17 cellular contexts compared by ENCODE assay signal in genomic region chr2:216654528-216655052, GRCh38. TPM values are rescaled to one million over a fixed set of nuclear protein-coding genes. Genes with fewer than 3 reads are reported as not detected.
"Had no signal": no experiment of that assay in that cellular context is flagged by ENCODE, and none has a peak within 500 bp of the region (broad histone marks: within the 10 kb centered on the region; RNA-seq: fewer than 3 reads in every experiment).

No MANE protein-coding gene starts in this region.

- H3K4me1 ChIP-seq: left lung had no signal

- H3K9me3 ChIP-seq: left lung, right lobe of liver, suprapubic skin had no signal

- H3K4me2 ChIP-seq: smooth muscle cell had no signal

- FAIRE-seq: colon, endometrium, keratinocyte had no signal

- H3K27me3 ChIP-seq: cardiac muscle cell, left lung, right lobe of liver, suprapubic skin had no signal

- H3K4me3 ChIP-seq: cardiac muscle cell, left lung, right lobe of liver, smooth muscle cell, suprapubic skin had no signal

- DNase-seq: activated B cell treated with CpG ODN at 0.5 μM for 24 hours; activated naive CD4-positive, alpha-beta T cell; activated naive CD8-positive, alpha-beta T cell treated with anti-CD3 and anti-CD28 coated beads, Interleukin-2, amount 10 ng/mL, durations not matched to agents 7 days and 5 days; anterior cingulate cortex; hippocampal formation; left lung; mesendoderm; natural killer cell; right lobe of liver had no signal

- H3K27ac ChIP-seq: cardiac muscle cell, left lung, suprapubic skin had no signal

- ATAC-seq: esophagus mucosa, left lung, natural killer cell had no signal

- H3K36me3 ChIP-seq: cardiac muscle cell, left lung, suprapubic skin had no signal

RNA-seq across cellular contexts. Expression of gene IGFBP2, which starts 21.4 kb away (rescaled TPM):
- total RNA-seq: activated B cell treated with CpG ODN at 0.5 μM for 24 hours had no signal

RNA-seq across cellular contexts. Expression of gene IGFBP5, which starts 40.8 kb away (rescaled TPM):
- total RNA-seq: activated B cell treated with CpG ODN at 0.5 μM for 24 hours; activated CD8-positive, alpha-beta memory T cell treated with anti-CD3 and anti-CD28 coated beads for 36 hours; natural killer cell had no signal
